ENCODE assay signal across 8 cellular contexts in genomic region chr16:18789850-18790706, GRCh38. TPM values are rescaled to one million over a fixed set of nuclear protein-coding genes. Genes with fewer than 3 reads are reported as not detected.
DNase-seq lines count a peak whose midpoint lies in the region; ATAC-seq and TF ChIP-seq lines count a peak whose summit lies in the region.

TSS of gene RPS15A (minus strand) at chr16:18790334. CDS start at chr16:18789113, 1,221 bp downstream.

- peak within 1 kb of the TSS; percentile 88 for H3K27ac ChIP-seq in CD8-positive, alpha-beta T cell (ENCODE audit: low read depth, low read length)
- peak within 1 kb of the TSS; percentile 84 to 96 for H3K27ac ChIP-seq in lung (ENCODE audit: low read depth in 1 of 2, low read length in 1 of 2)

- H3K36me3 ChIP-seq in CD8-positive, alpha-beta T cell (ENCODE audit: insufficient read depth, low read length) = peaks cover 52% of the 10 kb centered on the region
- H3K36me3 ChIP-seq in lung (ENCODE audit: control insufficient read depth in 2 of 2, insufficient read depth in 2 of 2, low read length in 2 of 2) = peaks cover 30 to 50% of the 10 kb centered on the region in 2 donors

- 3% methylated on average over 60 of the region's 60 CpGs for WGBS in lung, 2 donors

- no peaks in the 10 kb centered on the region for H3K9me3 ChIP-seq in CD8-positive, alpha-beta T cell (ENCODE audit: low read length)
- no peaks in the 10 kb centered on the region for H3K9me3 ChIP-seq in lung (ENCODE audit: control insufficient read depth in 2 of 2, insufficient read depth in 1 of 2, low read length in 1 of 2)

- peak within 1 kb of the TSS; percentile 95 for H3K4me3 Mint-ChIP-seq in CD8-positive, alpha-beta T cell

- H3K27me3 ChIP-seq in CD8-positive, alpha-beta T cell (ENCODE audit: insufficient read depth, low read length) = no peaks in the 10 kb centered on the region
- H3K27me3 ChIP-seq in lung (ENCODE audit: control insufficient read depth, insufficient read depth) = no peaks in the 10 kb centered on the region

- no peak for TF ChIP-seq CTCF in CD8-positive, alpha-beta T cell (IDR thresholded peaks at IDR 0.05)
- no peak for TF ChIP-seq CTCF in lung (IDR thresholded peaks at IDR 0.05; ENCODE audit: control extremely low read depth, extremely low read depth)

- POLR2A ChIA-PET in CD8-positive, alpha-beta T cell (lab: Charles Lee) = interaction anchor here (0.6 to 7.2 kb wide), 11 partner anchors 11 to 1420 kb away, joined by 3 to 98 read pairs (median 3); partner anchors contain the start of genes ARL6IP1, COQ7, SMG1 and VPS35L

- H3K4me1 ChIP-seq in CD8-positive, alpha-beta T cell (ENCODE audit: insufficient read depth, low read length) = peaks cover 39% of the 10 kb centered on the region
- peaks cover 18 to 29% of the 10 kb centered on the region in 2 donors for H3K4me1 ChIP-seq in lung (ENCODE audit: control insufficient read depth in 2 of 2, insufficient read depth in 2 of 2, low read length in 2 of 2)

- H3K27ac Mint-ChIP-seq in CD8-positive, alpha-beta T cell = peak within 1 kb of the TSS; percentile 88

- CTCF ChIA-PET in CD8-positive, alpha-beta T cell (lab: Charles Lee) = interaction anchor here (8.7 kb wide), 1 partner anchor 12 kb away, joined by 56 read pairs; the partner anchor contains the start of gene ARL6IP1

- peak; percentile 81 to 97 (median 89) for DNase-seq in CD8-positive, alpha-beta T cell
- DNase-seq in HS-27A (ENCODE audit: low read depth) (peak; percentile 88), NK-92 (lab: John Stamatoyannopoulos, UW; ENCODE audit: unreplicated experiment) (peak; percentile 61), lung (ENCODE audit: low spot score) (peak; percentile 96)
- DNase-seq in activated CD8-positive, alpha-beta memory T cell treated with anti-CD3 and anti-CD28 coated beads for 1 hour (ENCODE audit: extremely low read depth in 1 of 2, low read depth in 1 of 2) = peak; percentile 77 to 80
- DNase-seq in effector CD4-positive, alpha-beta T cell = peak; percentile 91
- DNase-seq in stimulated activated CD4-positive, alpha-beta T cell treated with anti-CD3 and anti-CD28 coated beads, TNF-alpha, amount 100 ng/mL, for 4 hours (ENCODE audit: low read depth in 3 of 3) = peak; percentile 70 to 90 (median 84)

- H3K9me3 Mint-ChIP-seq in CD8-positive, alpha-beta T cell = no peaks in the 10 kb centered on the region

- peak; percentile 96 for ATAC-seq in CD8-positive, alpha-beta T cell
- ATAC-seq in GM19467 (IDR thresholded peaks at IDR 0.05; ENCODE audit: unreplicated experiment) (peak; percentile 76), lung (ENCODE audit: insufficient read depth, low FRiP score) (peak; percentile 98)

- no peaks in the 10 kb centered on the region for H3K27me3 Mint-ChIP-seq in CD8-positive, alpha-beta T cell (ENCODE audit: low read depth)

- intact Hi-C loops in CD8-positive, alpha-beta T cell (cut with DNase I, micrococcal nuclease) = loop anchor here (1.0 to 10.0 kb wide), 8 partner anchors 11 to 1955 kb away; partner anchors contain the start of genes ARL6IP1 (in 2 of the 2), COQ7 (in 1 of the 2), IQCK (in 1 of the 2) and KNOP1 (in 1 of the 2)

- H3K4me3 ChIP-seq in CD8-positive, alpha-beta T cell (ENCODE audit: low read depth, low read length) = peak within 1 kb of the TSS; percentile 100
- peak within 1 kb of the TSS; percentile 99 for H3K4me3 ChIP-seq in lung

- H3K4me1 Mint-ChIP-seq in CD8-positive, alpha-beta T cell (ENCODE audit: low read depth) = peaks cover 50% of the 10 kb centered on the region

- H3K36me3 Mint-ChIP-seq in CD8-positive, alpha-beta T cell = peaks cover 82% of the 10 kb centered on the region

RNA-seq across cellular contexts. Expression of gene RPS15A, which starts in this region (rescaled TPM):
- 1,000 to 10,000 TPM; 3,671 to 3,755 TPM for total RNA-seq in CD8-positive, alpha-beta T cell
- 1,000 to 10,000 TPM in 1 of 2 donors, 100 to 1,000 TPM in 1; 887 to 1,628 TPM for total RNA-seq in lung
- 1,000 to 10,000 TPM; 2,696 to 3,620 TPM for polyA plus RNA-seq in lung

Comparison
In these comparisons a context has a peak if more than half of its experiments do, and no peak if none do; other contexts are left out.
1. Peak in every context shown above with its lines: DNase-seq, ATAC-seq, H3K4me3 ChIP-seq and H3K27ac ChIP-seq.